Comparison of ENCODE assay signal across 33 cellular contexts in the genomic region with DNA sequence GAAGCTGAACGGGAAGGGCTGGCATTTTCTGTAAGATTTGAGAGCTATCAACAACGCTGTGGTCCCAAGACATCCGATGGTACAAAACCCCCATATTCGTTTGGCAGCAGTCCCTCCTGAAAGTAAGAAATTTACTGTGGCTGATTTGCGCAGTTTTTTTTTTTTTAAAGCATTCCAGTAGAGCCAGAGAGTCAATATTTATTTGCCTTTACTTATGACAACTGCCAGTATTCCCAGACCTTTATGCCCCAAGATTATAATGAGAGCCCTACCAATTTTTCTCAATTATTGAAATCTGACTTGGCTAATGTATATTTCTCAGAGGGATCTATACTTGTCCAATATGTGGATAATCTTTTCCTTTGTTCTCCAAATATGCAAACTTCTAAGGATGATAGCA.
"Had no signal": no experiment of that assay in that cellular context is flagged by ENCODE, and none has a peak within 500 bp of the region (broad histone marks: within the 10 kb centered on the region; RNA-seq: fewer than 3 reads in every experiment).

No MANE protein-coding gene starts in this region.

- DNase-seq: activated effector memory CD4-positive, alpha-beta T cell treated with anti-CD3 and anti-CD28 coated beads, Interleukin-2, amount 50 U/mL, for 16 hours; activated effector memory CD4-positive, alpha-beta T cell treated with Interleukin-2 at 50 U/mL for 16 hours; activated gamma-delta T cell; activated gamma-delta T cell treated with Interleukin-2 at 50 U/mL for 16 hours; activated naive CD4-positive, alpha-beta T cell; activated naive CD4-positive, alpha-beta T cell treated with anti-CD3 and anti-CD28 coated beads for 36 hours; activated naive CD4-positive, alpha-beta T cell treated with anti-CD3 and anti-CD28 coated beads, Interleukin-2, amount 10 ng/mL, durations not matched to agents 7 days and 5 days; activated naive CD4-positive, alpha-beta T cell treated with anti-CD3 and anti-CD28 coated beads, Interleukin-2, amount 50 U/mL, for 16 hours; activated naive CD4-positive, alpha-beta T cell treated with Interleukin-2 at 50 U/mL for 16 hours; activated naive CD8-positive, alpha-beta T cell treated with anti-CD3 and anti-CD28 coated beads for 36 hours; activated naive CD8-positive, alpha-beta T cell treated with anti-CD3 and anti-CD28 coated beads, Interleukin-2, amount 10 ng/mL, durations not matched to agents 7 days and 5 days; activated naive CD8-positive, alpha-beta T cell treated with anti-CD3 and anti-CD28 coated beads, Interleukin-2, amount 50 U/mL, for 24 hours; activated T-cell treated with anti-CD3 and anti-CD28 coated beads, Interleukin-2, amount 50 U/mL, for 1 hour; activated T-cell treated with anti-CD3 and anti-CD28 coated beads, Interleukin-2, amount 50 U/mL, for 24 hours; activated T-cell treated with anti-CD3 and anti-CD28 coated beads, Interleukin-2, amount 50 U/mL, for 4 hours; activated T-cell treated with anti-CD3 and anti-CD28 coated beads, Interleukin-2, amount 50 U/mL, for 48 hours; activated T-cell treated with anti-CD3 and anti-CD28 coated beads, Interleukin-2, amount 50 U/mL, for 72 hours; adrenal gland; amniotic stem cell; amygdala; anterior cingulate cortex; aorta; body of pancreas; brain microvascular endothelial cell; caudate nucleus; central memory CD4-positive, alpha-beta T cell; cerebellar nuclear complex had no signal

- ATAC-seq: activated naive CD4-positive, alpha-beta T cell treated with anti-CD3 and anti-CD28 coated beads, Interleukin-2, amount 50 U/mL, for 72 hours; activated naive CD8-positive, alpha-beta T cell treated with anti-CD3 and anti-CD28 coated beads, Interleukin-2, amount 50 U/mL, for 24 hours; activated T-cell treated with anti-CD3 and anti-CD28 coated beads, Interleukin-2, amount 50 U/mL, for 4 hours; activated T-cell treated with anti-CD3 and anti-CD28 coated beads, Interleukin-2, amount 50 U/mL, for 72 hours; activated T-helper 17 cell treated with anti-CD3 and anti-CD28 coated beads, Interleukin-2, amount 50 U/mL, for 72 hours; body of pancreas had no signal

- FAIRE-seq: bronchial epithelial cell had no signal

- H3K4me1 ChIP-seq: adrenal gland, breast epithelium had no signal

- H3K27me3 ChIP-seq: adrenal gland, ascending aorta, body of pancreas, brain microvascular endothelial cell, breast epithelium, cardiac muscle cell had no signal

- H3K9me3 ChIP-seq: adrenal gland, ascending aorta, body of pancreas, breast epithelium had no signal

- H3K36me3 ChIP-seq: adrenal gland, ascending aorta, brain microvascular endothelial cell, breast epithelium, cardiac muscle cell had no signal

- H3K4me3 ChIP-seq: adrenal gland, ascending aorta, body of pancreas, breast epithelium, cardiac muscle cell had no signal

- H3K27ac ChIP-seq: adrenal gland, ascending aorta, brain microvascular endothelial cell, breast epithelium, cardiac muscle cell had no signal
